21 cellular contexts compared by ENCODE assay signal in the genomic region with DNA sequence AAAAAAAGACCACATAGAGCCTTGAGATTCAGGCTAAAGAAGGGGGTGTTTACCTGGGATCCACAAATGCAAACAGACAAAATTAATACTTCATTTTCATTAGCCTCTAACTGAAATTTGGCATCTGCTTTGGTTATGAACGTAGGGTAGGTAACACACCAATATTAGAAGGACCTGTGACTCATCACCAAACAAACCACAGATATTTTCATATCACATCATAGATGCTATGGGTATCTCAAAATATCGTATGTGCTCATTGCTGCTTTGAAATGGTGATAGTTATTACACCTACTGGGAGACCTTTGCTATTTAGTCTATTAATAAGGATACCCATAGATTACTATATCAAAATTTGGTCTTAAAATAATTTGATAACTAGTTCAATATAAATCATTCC.
DNase-seq lines count a peak whose midpoint lies in the region; ATAC-seq and TF ChIP-seq lines count a peak whose summit lies in the region.
"Had no signal": no experiment of that assay in that cellular context is flagged by ENCODE, and none has a peak within 500 bp of the region (broad histone marks: within the 10 kb centered on the region; RNA-seq: fewer than 3 reads in every experiment).

No MANE protein-coding gene starts in this region.

- no peak for TF ChIP-seq CTCF in PC-3 (conservative IDR thresholded peaks at IDR 0.05; ENCODE audit: low read depth, low read length)

- BruUV-seq in PC-3 (replicated peaks; lab: Mats Ljungman, UMichigan): no TSS peak

- H3K9me2 ChIP-seq in PC-3 (replicated peaks; ENCODE audit: low read length): no peaks in the 10 kb centered on the region

- no peaks in the 10 kb centered on the region for H3K27me3 ChIP-seq in PC-3 (ENCODE audit: low read length)
- H3K27me3 ChIP-seq: esophagus squamous epithelium, neural progenitor cell, SJCRH30 had no signal

- H3K9me3 ChIP-seq in PC-3 (ENCODE audit: low read length): no peaks in the 10 kb centered on the region
- H3K9me3 ChIP-seq: esophagus squamous epithelium, prostate gland, SJCRH30 had no signal

- peaks cover 37% of the 10 kb centered on the region for H3K4me1 ChIP-seq in PC-3 (ENCODE audit: insufficient read depth, low read length)
- H3K4me1 ChIP-seq: esophagus squamous epithelium, neural progenitor cell, prostate gland, SJCRH30 had no signal

- 0 out of 2 replicates have a peak overlapping the region, but pooled peaks have one; percentile 35 for H3K4me2 ChIP-seq in PC-3 (ENCODE audit: low read length)
- H3K4me2 ChIP-seq: neural progenitor cell had no signal

- no peak overlapping the region for H3K4me3 ChIP-seq in PC-3 (ENCODE audit: low read length)
- H3K4me3 ChIP-seq: esophagus squamous epithelium, neural progenitor cell, prostate gland, SJCRH30, skin epidermis had no signal

- POLR2A ChIA-PET in PC-3 (lab: Charles Lee; ENCODE audit: unreplicated experiment): no interaction called here

- peaks cover 15 to 19% of the 10 kb centered on the region in 2 donors for H3K4me1 Mint-ChIP-seq in natural killer cell treated with Interleukin-12 subunit alpha and Interleukin-12 subunit beta and Interleukin-15 and Interleukin-18, amount 100 ng/mL, for 72 hours (ENCODE audit: low read depth in 2 of 2)
- H3K4me1 Mint-ChIP-seq in activated T-helper 2 cell treated with anti-CD3 and anti-CD28 coated beads, Interferon-gamma antibody, Interleukin-2, Interleukin-4, amounts not matched to agents 10 μg/mL and 5 μg/mL and 100 μg/mL, durations not matched to agents 14 hours and 24 hours and 36 hours (ENCODE audit: low read depth): peaks cover 20% of the 10 kb centered on the region
- H3K4me1 Mint-ChIP-seq: neural progenitor cell had no signal

- H4K20me1 ChIP-seq in PC-3 (ENCODE audit: low read length): no peaks in the 10 kb centered on the region

- intact Hi-C loops in PC-3 (cut with micrococcal nuclease): no loop called here
- intact Hi-C loops in activated T-helper 2 cell treated with anti-CD3 and anti-CD28 coated beads, Interferon-gamma antibody, Interleukin-2, Interleukin-4, amounts not matched to agents 10 μg/mL and 5 μg/mL and 100 μg/mL, durations not matched to agents 14 hours and 24 hours and 36 hours (cut with micrococcal nuclease): no loop called here

- ATAC-seq in activated CD4-positive, CD25-positive, alpha-beta regulatory T cell treated with anti-CD3 and anti-CD28 coated beads, Interleukin-2, amount 50 U/mL, for 24 hours: peak; percentile 92 to 98
- ATAC-seq in GM18870 (IDR thresholded peaks at IDR 0.05; ENCODE audit: unreplicated experiment) (peak; percentile 69), PC-3 (peak; percentile 26; the same call in 1 of the 2 replicates)
- ATAC-seq in natural killer cell treated with Interleukin-12 subunit alpha and Interleukin-12 subunit beta and Interleukin-15 and Interleukin-18, amount 100 ng/mL, for 72 hours: peak in 1 of 2 donors; percentile 46
- ATAC-seq: left colon, WTC11 had no signal

- H2AFZ ChIP-seq in PC-3 (ENCODE audit: low read length): no peak overlapping the region
- H2AFZ ChIP-seq: neural progenitor cell had no signal

- H3K27ac Mint-ChIP-seq in natural killer cell treated with Interleukin-12 subunit alpha and Interleukin-12 subunit beta and Interleukin-15 and Interleukin-18, amount 100 ng/mL, for 72 hours: peak overlapping the region in 1 of 2 donors; percentile 66
- no peak overlapping the region for H3K27ac Mint-ChIP-seq in activated T-helper 2 cell treated with anti-CD3 and anti-CD28 coated beads, Interferon-gamma antibody, Interleukin-2, Interleukin-4, amounts not matched to agents 10 μg/mL and 5 μg/mL and 100 μg/mL, durations not matched to agents 14 hours and 24 hours and 36 hours
- H3K27ac Mint-ChIP-seq: neural progenitor cell; T-helper 1 cell treated with Interleukin-12 subunit alpha and Interleukin-12 subunit beta and Interleukin-4 antibody, amounts not matched to agents 30 μg/mL and 1 μg/mL, for 36 hours; WTC11 had no signal

- no peak for DNase-seq in activated CD4-positive, CD25-positive, alpha-beta regulatory T cell (lab: John Stamatoyannopoulos, UW)
- DNase-seq in PC-3 (peak; percentile 66), NCI-H2171 (lab: John Stamatoyannopoulos, UW) (no peak), NCI-H748 (lab: John Stamatoyannopoulos, UW; ENCODE audit: unreplicated experiment) (no peak)
- DNase-seq in natural killer cell treated with Interleukin-12 subunit alpha and Interleukin-12 subunit beta and Interleukin-15 and Interleukin-18, amount 100 ng/mL, for 72 hours (ENCODE audit: low spot score): no peak
- no peak for DNase-seq in activated T-helper 2 cell treated with anti-CD3 and anti-CD28 coated beads, Interferon-gamma antibody, Interleukin-2, Interleukin-4, amounts not matched to agents 10 μg/mL and 5 μg/mL and 100 μg/mL, durations not matched to agents 14 hours and 24 hours and 36 hours (ENCODE audit: low spot score)
- DNase-seq: activated gamma-delta T cell, esophagus squamous epithelium, left colon, midbrain, NCI-H1436, NCI-H82, SJCRH30 had no signal

- H3K27me3 Mint-ChIP-seq in natural killer cell treated with Interleukin-12 subunit alpha and Interleukin-12 subunit beta and Interleukin-15 and Interleukin-18, amount 100 ng/mL, for 72 hours: peaks cover 0 to 5% of the 10 kb centered on the region in 2 donors
- H3K27me3 Mint-ChIP-seq in activated T-helper 2 cell treated with anti-CD3 and anti-CD28 coated beads, Interferon-gamma antibody, Interleukin-2, Interleukin-4, amounts not matched to agents 10 μg/mL and 5 μg/mL and 100 μg/mL, durations not matched to agents 14 hours and 24 hours and 36 hours (ENCODE audit: low read depth): no peaks in the 10 kb centered on the region

- H3K36me3 ChIP-seq in PC-3 (ENCODE audit: low read depth, low read length): no peaks in the 10 kb centered on the region
- H3K36me3 ChIP-seq: esophagus squamous epithelium, neural progenitor cell, prostate gland had no signal

- H3K36me3 Mint-ChIP-seq in natural killer cell treated with Interleukin-12 subunit alpha and Interleukin-12 subunit beta and Interleukin-15 and Interleukin-18, amount 100 ng/mL, for 72 hours: peaks cover 6% of the 10 kb centered on the region
- H3K36me3 Mint-ChIP-seq in activated T-helper 2 cell treated with anti-CD3 and anti-CD28 coated beads, Interferon-gamma antibody, Interleukin-2, Interleukin-4, amounts not matched to agents 10 μg/mL and 5 μg/mL and 100 μg/mL, durations not matched to agents 14 hours and 24 hours and 36 hours (ENCODE audit: low read depth): peaks cover 45% of the 10 kb centered on the region
- H3K36me3 Mint-ChIP-seq: neural progenitor cell, WTC11 had no signal

- H3K9ac ChIP-seq in PC-3 (ENCODE audit: low read length): no peak overlapping the region
- H3K9ac ChIP-seq: neural progenitor cell had no signal

- no peaks in the 10 kb centered on the region for H3F3A ChIP-seq in PC-3 (ENCODE audit: low read length, unreplicated experiment)

- H3K9me3 Mint-ChIP-seq in natural killer cell treated with Interleukin-12 subunit alpha and Interleukin-12 subunit beta and Interleukin-15 and Interleukin-18, amount 100 ng/mL, for 72 hours: no peaks in the 10 kb centered on the region
- no peaks in the 10 kb centered on the region for H3K9me3 Mint-ChIP-seq in activated T-helper 2 cell treated with anti-CD3 and anti-CD28 coated beads, Interferon-gamma antibody, Interleukin-2, Interleukin-4, amounts not matched to agents 10 μg/mL and 5 μg/mL and 100 μg/mL, durations not matched to agents 14 hours and 24 hours and 36 hours
- H3K9me3 Mint-ChIP-seq: T-helper 1 cell treated with Interleukin-12 subunit alpha and Interleukin-12 subunit beta and Interleukin-4 antibody, amounts not matched to agents 30 μg/mL and 1 μg/mL, for 36 hours; WTC11 had no signal

- no peaks in the 10 kb centered on the region for H3K79me2 ChIP-seq in PC-3 (ENCODE audit: low read length)

- 0 out of 2 replicates have a peak overlapping the region, but pooled peaks have one; percentile 18 for H3K27ac ChIP-seq in PC-3 (ENCODE audit: low read length)
- H3K27ac ChIP-seq: 22Rv1, esophagus squamous epithelium, neural progenitor cell, prostate gland, SJCRH30, skin epidermis had no signal

- CTCF ChIA-PET in PC-3 (lab: Charles Lee): no interaction called here

- H3K4me3 Mint-ChIP-seq in natural killer cell treated with Interleukin-12 subunit alpha and Interleukin-12 subunit beta and Interleukin-15 and Interleukin-18, amount 100 ng/mL, for 72 hours: peak overlapping the region; percentile 35
- H3K4me3 Mint-ChIP-seq in activated T-helper 2 cell treated with anti-CD3 and anti-CD28 coated beads, Interferon-gamma antibody, Interleukin-2, Interleukin-4, amounts not matched to agents 10 μg/mL and 5 μg/mL and 100 μg/mL, durations not matched to agents 14 hours and 24 hours and 36 hours (ENCODE audit: low read depth): no peak overlapping the region
- H3K4me3 Mint-ChIP-seq: neural progenitor cell; T-helper 1 cell treated with Interleukin-12 subunit alpha and Interleukin-12 subunit beta and Interleukin-4 antibody, amounts not matched to agents 30 μg/mL and 1 μg/mL, for 36 hours; WTC11 had no signal
